Comparison of ENCODE assay signal across 1 cellular context in genomic region chr2:200814276-200814815, GRCh38.
TF ChIP-seq lines count a peak whose summit lies in the region.

No MANE protein-coding gene starts in this region.

TF ChIP-seq in GM12878, 131 proteins besides CTCF, POLR2A, EP300 and RAD21 (continued from another document):
- TF ChIP-seq EGR1 (IDR thresholded peaks at IDR 0.05; ENCODE audit: borderline replicate concordance in 1 of 2, low read depth in 2 of 2, low read length in 2 of 2) (no peak), ZBED1 (IDR thresholded peaks at IDR 0.05; ENCODE audit: borderline replicate concordance) (peak; percentile 78), HCFC1 (IDR thresholded peaks at IDR 0.05; ENCODE audit: low read length) (no peak), ZNF274 (IDR thresholded peaks at IDR 0.05; ENCODE audit: insufficient read depth, insufficient read length) (no peak), POLR2AphosphoS5 (IDR thresholded peaks at IDR 0.05; ENCODE audit: low read length) (peak; percentile 47; the same call in 1 of the 2 replicates), POLR2AphosphoS2 (IDR thresholded peaks at IDR 0.05; ENCODE audit: low read depth, low read length) (no peak), BCL11A (IDR thresholded peaks at IDR 0.05; ENCODE audit: low read depth, low read length) (peak; percentile 30; the same call in 1 of the 2 replicates), TCF12 (IDR thresholded peaks at IDR 0.05; ENCODE audit: low read depth, low read length) (no peak), HDAC2 (IDR thresholded peaks at IDR 0.05) (no peak), MTA3 (IDR thresholded peaks at IDR 0.05; ENCODE audit: borderline replicate concordance, low read length) (peak; percentile 70; the same call in 1 of the 2 replicates), NFIC (IDR thresholded peaks at IDR 0.05; ENCODE audit: low read depth, low read length) (peak; percentile 94), IKZF2 (IDR thresholded peaks at IDR 0.05) (peak; percentile 68 to 76), ESRRA (IDR thresholded peaks at IDR 0.05; ENCODE audit: low read length) (no peak), STAT3 (IDR thresholded peaks at IDR 0.05; ENCODE audit: low read depth, low read length) (0 out of 2 replicates have a peak, but pooled peaks have one; percentile 55), LARP7 (IDR thresholded peaks at IDR 0.05) (no peak), ATF3 (IDR thresholded peaks at IDR 0.05; ENCODE audit: borderline replicate concordance, extremely low read depth, low read depth, low read length) (no peak), E2F8 (IDR thresholded peaks at IDR 0.05; ENCODE audit: low read depth, partially characterized antibody) (no peak), SPI1 (IDR thresholded peaks at IDR 0.05; ENCODE audit: borderline replicate concordance, insufficient read depth, low read depth, low read length) (no peak), ZBTB4 (CRISPR knock-in tag; IDR thresholded peaks at IDR 0.05) (no peak), REST (IDR thresholded peaks at IDR 0.05; ENCODE audit: low read depth, low read length) (no peak), DPF2 (IDR thresholded peaks at IDR 0.05) (0 out of 2 replicates have a peak, but pooled peaks have one; percentile 22), CUX1 (IDR thresholded peaks at IDR 0.05; ENCODE audit: insufficient replicate concordance, low read depth, low read length) (no peak), EED (IDR thresholded peaks at IDR 0.05; ENCODE audit: low read depth) (peak; percentile 74), ATF7 (IDR thresholded peaks at IDR 0.05; ENCODE audit: low read depth) (peak; percentile 45), CHD2 (IDR thresholded peaks at IDR 0.05; ENCODE audit: borderline replicate concordance, low read depth, low read length) (no peak), NFYA (IDR thresholded peaks at IDR 0.05; ENCODE audit: borderline replicate concordance, low read depth, low read length) (no peak), MEF2B (IDR thresholded peaks at IDR 0.05; ENCODE audit: partially characterized antibody, poor library complexity, severe bottlenecking) (no peak), SMAD1 (IDR thresholded peaks at IDR 0.05; ENCODE audit: low read depth, partially characterized antibody) (no peak), MYC (IDR thresholded peaks at IDR 0.05; ENCODE audit: insufficient read depth, insufficient read length, insufficient replicate concordance, low read length, severe bottlenecking) (no peak), EZH2 (IDR thresholded peaks at IDR 0.05; ENCODE audit: borderline replicate concordance, control insufficient read depth, low read depth, low read length) (no peak), CHD1 (IDR thresholded peaks at IDR 0.05; ENCODE audit: low read depth, low read length) (no peak), FOXM1 (IDR thresholded peaks at IDR 0.05; ENCODE audit: low read depth, low read length) (peak; percentile 88; the same call in 1 of the 2 replicates), NR2F1 (conservative IDR thresholded peaks at IDR 0.05) (peak; percentile 90), CREB1 (IDR thresholded peaks at IDR 0.05; ENCODE audit: low read depth) (0 out of 2 replicates have a peak, but pooled peaks have one; percentile 38), TCF3 (IDR thresholded peaks at IDR 0.05; ENCODE audit: borderline replicate concordance, insufficient read depth, low read depth, low read length) (no peak), E2F4 (IDR thresholded peaks at IDR 0.05; ENCODE audit: low read depth, low read length) (no peak), ATF2 (IDR thresholded peaks at IDR 0.05; ENCODE audit: low read length) (no peak; the same call in 1 of the 2 replicates), MEF2A (IDR thresholded peaks at IDR 0.05; ENCODE audit: insufficient read depth, low read depth, low read length) (peak; percentile 64; the same call in 1 of the 2 replicates), ZNF384 (IDR thresholded peaks at IDR 0.05; ENCODE audit: borderline replicate concordance, low read depth, low read length) (no peak), SUPT20H (IDR thresholded peaks at IDR 0.05; ENCODE audit: borderline replicate concordance, control insufficient read depth, low read depth, low read length) (no peak), ZZZ3 (IDR thresholded peaks at IDR 0.05; ENCODE audit: control insufficient read depth, insufficient read length, low read depth) (no peak), MXI1 (IDR thresholded peaks at IDR 0.05; ENCODE audit: low read depth, low read length) (no peak), IRF4 (IDR thresholded peaks at IDR 0.05; ENCODE audit: low read depth, low read length) (no peak), KAT2A (conservative IDR thresholded peaks at IDR 0.05; ENCODE audit: control insufficient read depth, low read depth, low read length) (no peak)
